ENCODE assay signal across 3 cellular contexts in genomic region chr6:87393026-87393622, GRCh38.
TF ChIP-seq lines count a peak whose summit lies in the region.

No MANE protein-coding gene starts in this region.

TF ChIP-seq in A549, 52 proteins besides CTCF, POLR2A, EP300 and RAD21 (continued from another document):
- TF ChIP-seq E2F6 (IDR thresholded peaks at IDR 0.05; ENCODE audit: borderline replicate concordance, low read depth): no peak

TF ChIP-seq in GM12891, 5 proteins besides CTCF, POLR2A, EP300 and RAD21 (continued from another document):
- TF ChIP-seq PAX5 (IDR thresholded peaks at IDR 0.05; ENCODE audit: insufficient read depth, low read length, severe bottlenecking): no peak
- TF ChIP-seq SPI1 (IDR thresholded peaks at IDR 0.05; ENCODE audit: low read depth, low read length): no peak
- TF ChIP-seq POU2F2 (IDR thresholded peaks at IDR 0.05; ENCODE audit: low read depth, low read length): no peak

TF ChIP-seq in HepG2, 621 proteins besides CTCF, POLR2A, EP300 and RAD21 (continued from another document):
- TF ChIP-seq SMC3 (IDR thresholded peaks at IDR 0.05; ENCODE audit: low read length) (peak; percentile 41; the same call in 1 of the 2 replicates), TFAP4 (IDR thresholded peaks at IDR 0.05; ENCODE audit: borderline replicate concordance, low read depth) (no peak), ZMAT5 (CRISPR knock-in tag; IDR thresholded peaks at IDR 0.05; ENCODE audit: borderline replicate concordance, low read depth) (no peak), STAG1 (CRISPR knock-in tag; IDR thresholded peaks at IDR 0.05) (peak; percentile 80), KLF12 (CRISPR knock-in tag; IDR thresholded peaks at IDR 0.05; ENCODE audit: borderline replicate concordance) (no peak), HOMEZ (CRISPR knock-in tag; IDR thresholded peaks at IDR 0.05; ENCODE audit: low read depth) (no peak), ZNF281 (CRISPR knock-in tag; IDR thresholded peaks at IDR 0.05; ENCODE audit: borderline replicate concordance) (peak; percentile 64; the same call in 1 of the 2 replicates), U2AF1 (optimal IDR thresholded peaks at IDR 0.05; ENCODE audit: low read depth, low read length) (no peak), PRDM10 (CRISPR knock-in tag; IDR thresholded peaks at IDR 0.05; ENCODE audit: low read depth) (no peak), ARID5B (CRISPR knock-in tag; IDR thresholded peaks at IDR 0.05) (0 out of 2 replicates have a peak, but pooled peaks have one; percentile 12), PBX3 (CRISPR knock-in tag; IDR thresholded peaks at IDR 0.05; ENCODE audit: borderline replicate concordance) (no peak)
